ENCODE assay signal across 7 cellular contexts in genomic region chr17:40284085-40284713, GRCh38. TPM values are rescaled to one million over a fixed set of nuclear protein-coding genes. Genes with fewer than 3 reads are reported as not detected.
DNase-seq lines count a peak whose midpoint lies in the region; ATAC-seq and TF ChIP-seq lines count a peak whose summit lies in the region.

No MANE protein-coding gene starts in this region.

- ATAC-seq in foreskin keratinocyte (peak; percentile 44), HG03571 (IDR thresholded peaks at IDR 0.05; ENCODE audit: unreplicated experiment) (no peak)

- no peak overlapping the region for H3K27ac ChIP-seq in HEK293 (ENCODE audit: extremely low read depth, low read depth, low read length)
- H3K27ac ChIP-seq in VCaP = peak overlapping the region; percentile 93
- peak overlapping the region; percentile 32 for H3K27ac ChIP-seq in foreskin keratinocyte
- H3K27ac ChIP-seq in skin epidermis = peak overlapping the region in 19 of 21 experiments; percentile 10 to 81 (median 61)

- DNase-seq in foreskin keratinocyte (peak; percentile 91 to 96), activated gamma-delta T cell (lab: John Stamatoyannopoulos, UW) (no peak)
- DNase-seq in stimulated activated CD4-positive, alpha-beta T cell treated with anti-CD3 and anti-CD28 coated beads, Interleukin-1b, Interleukin-23, amount 100 ng/mL, for 48 hours = no peak

- POLR2A ChIA-PET in HEK293 (lab: Yijun Ruan, JAX) = interaction anchor here (0.6 to 5.9 kb wide), 6 partner anchors 33 to 185 kb away, joined by 3 to 33 read pairs (median 3); partner anchors contain the start of gene WIPF2

- H3K4me3 ChIP-seq in HEK293 (ENCODE audit: low read depth, low read length) (no peak overlapping the region), skin epidermis (no peak overlapping the region)

- H3K27me3 ChIP-seq in foreskin keratinocyte = no peaks in the 10 kb centered on the region

- peaks cover 3% of the 10 kb centered on the region for H3K4me1 ChIP-seq in HEK293 (ENCODE audit: control insufficient read depth, insufficient read depth, low read length)
- peaks cover 15% of the 10 kb centered on the region for H3K4me1 ChIP-seq in foreskin keratinocyte

- H3K9me3 ChIP-seq in HEK293 (ENCODE audit: control insufficient read depth, insufficient read depth, low read depth, low read length) = no peaks in the 10 kb centered on the region

- CTCF ChIA-PET in HEK293 (lab: Yijun Ruan, JAX) = interaction anchor here (0.6 to 6.1 kb wide), 21 partner anchors 9 to 198 kb away, joined by 3 to 40 read pairs (median 3); no protein-coding TSS in a partner anchor

- H3K36me3 ChIP-seq in HEK293 (ENCODE audit: control insufficient read depth in 2 of 2, insufficient read depth in 1 of 2, low read length in 2 of 2) = peaks cover 13 to 41% of the 10 kb centered on the region in 2 experiments

- TF ChIP-seq CTCF in HEK293 (tag by site-specific recombination; IDR thresholded peaks at IDR 0.05) (no peak), VCaP (conservative IDR thresholded peaks at IDR 0.05) (peak; percentile 55), foreskin keratinocyte (conservative IDR thresholded peaks at IDR 0.05) (peak; percentile 40)

TF ChIP-seq in HEK293, 187 proteins besides CTCF, POLR2A, EP300 and RAD21:
- peak; percentile 49; the same call in 1 of the 2 replicates for TF ChIP-seq ZBTB17 (tag by site-specific recombination; IDR thresholded peaks at IDR 0.05)
- 0 out of 2 replicates have a peak, but pooled peaks have one; percentile 20 for TF ChIP-seq ZSCAN4 (tag by site-specific recombination; IDR thresholded peaks at IDR 0.05)
- no peak for TF ChIP-seq ZNF610 (tag by site-specific recombination; IDR thresholded peaks at IDR 0.05; ENCODE audit: borderline replicate concordance)
- TF ChIP-seq KLF10 (tag by site-specific recombination; IDR thresholded peaks at IDR 0.05) = 0 out of 2 replicates have a peak, but pooled peaks have one; percentile 20
- TF ChIP-seq KLF17 (tag by site-specific recombination; IDR thresholded peaks at IDR 0.05) = 0 out of 2 replicates have a peak, but pooled peaks have one; percentile 2
- no peak for TF ChIP-seq ZNF677 (tag by site-specific recombination; IDR thresholded peaks at IDR 0.05)
- TF ChIP-seq SP7 (tag by site-specific recombination; IDR thresholded peaks at IDR 0.05) = peak; percentile 43; the same call in 1 of the 2 replicates
- TF ChIP-seq ZNF214 (tag by site-specific recombination; IDR thresholded peaks at IDR 0.05; ENCODE audit: borderline replicate concordance) = no peak
- no peak for TF ChIP-seq SALL2 (tag by site-specific recombination; IDR thresholded peaks at IDR 0.05; ENCODE audit: borderline replicate concordance)

RNA-seq across cellular contexts. Expression of gene CDC6, which starts 3.5 kb away (rescaled TPM):
- 60.7 and 68.9 TPM in 2 replicates for total RNA-seq in foreskin keratinocyte
- polyA plus RNA-seq in foreskin keratinocyte = 31.9 and 41.0 TPM in 2 replicates

RNA-seq across cellular contexts. Expression of gene RARA, which starts 24.8 kb away (rescaled TPM):
- total RNA-seq in foreskin keratinocyte = 26.4 and 28.4 TPM in 2 replicates
- polyA plus RNA-seq in foreskin keratinocyte = 21.6 and 22.4 TPM in 2 replicates

Comparison
In these comparisons a context has a peak if more than half of its experiments do, and no peak if none do; other contexts are left out.
1. DNase-seq: peak in foreskin keratinocyte (2 of 2); none in stimulated activated CD4-positive, alpha-beta T cell treated with anti-CD3 and anti-CD28 coated beads, Interleukin-1b, Interleukin-23, amount 100 ng/mL, for 48 hours (single experiment) and activated gamma-delta T cell (single experiment).